Comparison of ENCODE assay signal across 8 cellular contexts in the genomic region with DNA sequence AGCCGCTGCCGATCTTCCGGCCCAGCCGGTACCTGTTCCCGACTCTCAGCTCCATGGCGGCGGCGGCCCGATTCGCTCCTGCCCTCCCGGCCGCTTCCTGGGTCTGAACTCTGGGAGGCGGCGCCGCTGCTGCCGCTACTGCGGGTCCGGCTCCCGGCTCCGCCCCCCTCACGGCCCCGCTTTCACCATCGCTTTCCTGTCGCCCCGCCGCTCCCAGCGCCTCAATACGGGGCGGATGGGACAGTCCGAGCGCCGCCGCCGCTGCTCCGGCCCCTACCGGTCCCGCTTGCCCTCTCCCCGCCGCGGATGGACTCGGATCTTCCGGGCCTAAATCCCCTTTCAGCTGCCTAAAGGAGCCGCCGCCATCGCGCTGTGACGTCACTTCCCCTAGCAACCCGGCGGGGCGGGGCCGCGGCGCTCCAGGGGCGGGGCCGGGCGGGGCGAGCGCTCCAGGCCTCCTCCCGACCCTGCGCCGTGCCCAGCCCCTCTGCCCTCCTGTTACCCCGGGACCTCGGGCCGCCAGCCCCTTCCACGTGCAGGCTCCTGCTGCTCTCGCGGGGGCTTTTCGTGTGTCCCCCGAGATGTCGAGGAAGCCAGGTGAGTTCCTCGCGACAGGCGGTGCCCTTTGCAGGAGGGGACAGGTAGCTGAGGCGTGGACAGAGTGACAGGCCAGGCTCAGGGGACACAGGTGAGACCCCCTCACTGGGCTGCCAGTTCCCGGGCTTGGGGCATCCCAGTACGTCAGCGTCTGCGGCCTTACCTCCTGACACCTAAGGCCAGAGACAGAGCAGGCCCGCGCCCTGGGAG. TPM values are rescaled to one million over a fixed set of nuclear protein-coding genes. Genes with fewer than 3 reads are reported as not detected.
DNase-seq lines count a peak whose midpoint lies in the region; ATAC-seq and TF ChIP-seq lines count a peak whose summit lies in the region.

A gene (minus strand): TSS at position 374 of the 807 bp plus-strand sequence. CDS start 319 bp downstream, at position 55.

- H2BK15ac ChIP-seq in IMR-90 (ENCODE audit: low read depth, low read length): peak within 1 kb of the TSS; percentile 34; the same call in 1 of the 3 replicates

- no peak within 1 kb of the TSS; the same call in 1 of the 2 replicates for H3K56ac ChIP-seq in IMR-90 (ENCODE audit: extremely low read depth, insufficient read depth, low read length)

- H4K8ac ChIP-seq in IMR-90 (ENCODE audit: low read depth in 2 of 2, low read length in 2 of 2): peak within 1 kb of the TSS; percentile 85 to 95

- H3K9me1 ChIP-seq in IMR-90 (ENCODE audit: insufficient read depth, low read length): peaks cover 24% of the 10 kb centered on the region

- peak within 1 kb of the TSS; percentile 93 for H3K4ac ChIP-seq in IMR-90 (ENCODE audit: low read depth, low read length)

- H2BK120ac ChIP-seq in IMR-90 (ENCODE audit: low read depth, low read length): peak within 1 kb of the TSS; percentile 60

- POLR2A ChIA-PET in IMR-90 (lab: Charles Lee; ENCODE audit: unreplicated experiment) (interaction anchor here (0.9 to 1.5 kb wide), 2 partner anchors 19 to 22 kb away, joined by 3 to 4 read pairs; no protein-coding TSS in a partner anchor), OCI-LY7 (lab: Charles Lee) (interaction anchor here (1.2 to 1.3 kb wide), 2 partner anchors 8 to 25 kb away, joined by 3 read pairs; no protein-coding TSS in a partner anchor)

- peak within 1 kb of the TSS; percentile 98 for H2AK9ac ChIP-seq in IMR-90 (replicated peaks; ENCODE audit: low read depth, low read length, poor library complexity)

- no peaks in the 10 kb centered on the region for H3K9me2 ChIP-seq in OCI-LY7 (ENCODE audit: insufficient read depth, low read length)

- H3K23ac ChIP-seq in IMR-90 (ENCODE audit: low read depth, low read length): peak within 1 kb of the TSS; percentile 77

- H4K91ac ChIP-seq in IMR-90 (ENCODE audit: insufficient read depth, low read depth, low read length): peak within 1 kb of the TSS; percentile 84

- H3K79me2 ChIP-seq in OCI-LY7 (ENCODE audit: insufficient read depth, low read depth, low read length): peaks cover 45% of the 10 kb centered on the region

- H3K79me1 ChIP-seq in IMR-90 (ENCODE audit: low read depth in 1 of 2, low read length in 2 of 2): peaks cover 4 to 41% of the 10 kb centered on the region in 2 experiments

- H3K4me3 ChIP-seq in IMR-90 (ENCODE audit: insufficient read depth, low read depth, low read length) (peak within 1 kb of the TSS; percentile 99), OCI-LY7 (ENCODE audit: low read depth, low read length, poor library complexity, severe bottlenecking) (peak within 1 kb of the TSS; percentile 90)

- H3K4me2 ChIP-seq in IMR-90 (ENCODE audit: low read depth, low read length) (peak within 1 kb of the TSS; percentile 99), OCI-LY7 (ENCODE audit: low read length) (peak within 1 kb of the TSS; percentile 81)

- DNase-seq in COR-L47 (lab: John Stamatoyannopoulos, UW): peak; percentile 81
- DNase-seq in IMR-90: peak; percentile 74
- DNase-seq in OCI-LY7 (ENCODE audit: low spot score): peak; percentile 95
- peak; percentile 91 for DNase-seq in activated T-cell treated with anti-CD3 and anti-CD28 coated beads for 1 hour (ENCODE audit: low read depth)
- DNase-seq in epidermal melanocyte (ENCODE audit: insufficient read length, low spot score): peak; percentile 95
- DNase-seq in middle frontal gyrus (ENCODE audit: extremely low spot score, low spot score): peak; percentile 78
- DNase-seq in stimulated activated CD8-positive, alpha-beta memory T cell treated with anti-CD3 and anti-CD28 coated beads, Interleukin-2, amount 100 ng/mL, for 1 hour (ENCODE audit: low read depth in 2 of 2): peak; percentile 89 to 90

- peak; percentile 81 for ATAC-seq in GM21423 (IDR thresholded peaks at IDR 0.05; ENCODE audit: unreplicated experiment)
- peak; percentile 93 for ATAC-seq in IMR-90 (ENCODE audit: low read depth)

- H3K9ac ChIP-seq in IMR-90 (ENCODE audit: low read depth, low read length): peak within 1 kb of the TSS; percentile 96

- H3K4me1 ChIP-seq in IMR-90 (ENCODE audit: control insufficient read depth, insufficient read depth, low read length) (peaks cover 24% of the 10 kb centered on the region), OCI-LY7 (ENCODE audit: insufficient read depth, low read length, poor library complexity, severe bottlenecking) (peaks cover 17% of the 10 kb centered on the region)

- TF ChIP-seq RAD21 in IMR-90 (IDR thresholded peaks at IDR 0.05; ENCODE audit: low read length): no peak

- H3K9me3 ChIP-seq in IMR-90 (ENCODE audit: control insufficient read depth, insufficient read depth, low read length) (no peaks in the 10 kb centered on the region), OCI-LY7 (ENCODE audit: low read length) (no peaks in the 10 kb centered on the region)

- peaks cover 24% of the 10 kb centered on the region for H3K36me3 ChIP-seq in IMR-90 (ENCODE audit: control insufficient read depth, insufficient read depth, low read length)
- peaks cover 36% of the 10 kb centered on the region for H3K36me3 ChIP-seq in OCI-LY7 (ENCODE audit: insufficient read depth, low read length)

- peak within 1 kb of the TSS; percentile 89 for H2AK5ac ChIP-seq in IMR-90 (ENCODE audit: low read depth, low read length)

- peak within 1 kb of the TSS; percentile 89 for H4K5ac ChIP-seq in IMR-90 (ENCODE audit: low read depth, low read length)

- H4K20me1 ChIP-seq in IMR-90 (ENCODE audit: insufficient read depth, low read length): peaks cover 42% of the 10 kb centered on the region
- peaks cover 17% of the 10 kb centered on the region for H4K20me1 ChIP-seq in OCI-LY7 (ENCODE audit: insufficient read depth, low read length)

- intact Hi-C loops in IMR-90 (cut with micrococcal nuclease): no loop called here
- intact Hi-C loops in OCI-LY7 (cut with micrococcal nuclease; ENCODE audit: unreplicated experiment): loop anchor here (1.0 kb wide), 1 partner anchor 19 kb away; no protein-coding TSS in a partner anchor

- peak; percentile 90 for TF ChIP-seq POLR2A in IMR-90 (IDR thresholded peaks at IDR 0.05; ENCODE audit: low read depth, low read length)

- WGBS in IMR-90 (ENCODE audit: extremely low coverage in 2 of 2, insufficient read length in 1 of 2), 2 experiments: 0% methylated on average over 30 of the region's 80 CpGs; no CpG with 5 or more reads in 1 of the 2 experiments

- H3K27ac ChIP-seq in IMR-90 (ENCODE audit: insufficient read depth, low read length): peak within 1 kb of the TSS; percentile 96
- H3K27ac ChIP-seq in OCI-LY7 (ENCODE audit: low read depth, low read length, poor library complexity, severe bottlenecking): peak within 1 kb of the TSS; percentile 60

- in situ Hi-C loops in IMR-90 (cut with MboI; ENCODE audit: low sequenced_read_pairs): no loop called here

- H2AFZ ChIP-seq in IMR-90 (replicated peaks; ENCODE audit: low read length, poor library complexity) (peak within 1 kb of the TSS; percentile 98), OCI-LY7 (ENCODE audit: low read length) (peak within 1 kb of the TSS; percentile 55; the same call in 1 of the 2 replicates)

- peak within 1 kb of the TSS; percentile 77 for H3K18ac ChIP-seq in IMR-90 (ENCODE audit: low read depth, low read length)

- no TSS peak for BruUV-seq in IMR-90 (replicated peaks; lab: Mats Ljungman, UMichigan)
- no TSS peak for BruUV-seq in OCI-LY7 (replicated peaks; lab: Mats Ljungman, UMichigan)

- dilution Hi-C loops in IMR-90 (cut with HindIII; ENCODE audit: low sequenced_read_pairs, unreplicated experiment): no loop called here

- H3K27me3 ChIP-seq in IMR-90 (ENCODE audit: control insufficient read depth, insufficient read depth, low read length): no peaks in the 10 kb centered on the region

- H3K14ac ChIP-seq in IMR-90 (replicated peaks; ENCODE audit: low read depth, low read length): peak within 1 kb of the TSS; percentile 93

- TF ChIP-seq CTCF in IMR-90 (conservative IDR thresholded peaks at IDR 0.05; ENCODE audit: low read depth, low read length) (no peak), OCI-LY7 (conservative IDR thresholded peaks at IDR 0.05; ENCODE audit: low read length) (no peak)

- CTCF ChIA-PET in IMR-90 (lab: Yijun Ruan, JAX) (no interaction called here), OCI-LY7 (lab: Charles Lee; ENCODE audit: unreplicated experiment) (interaction anchor here (0.6 kb wide), 1 partner anchor 142 kb away, joined by 4 read pairs; no protein-coding TSS in a partner anchor)

- peak within 1 kb of the TSS; percentile 100 for H2BK5ac ChIP-seq in IMR-90 (ENCODE audit: low read depth, low read length, poor library complexity, severe bottlenecking)

- no peak within 1 kb of the TSS for H2BK20ac ChIP-seq in IMR-90 (ENCODE audit: low read depth, low read length)

TF ChIP-seq in IMR-90, 13 proteins besides CTCF, POLR2A, EP300 and RAD21 (continues in another document):
- TF ChIP-seq CHD1 (IDR thresholded peaks at IDR 0.05; ENCODE audit: low read depth, low read length) (no peak), NFE2L2 (IDR thresholded peaks at IDR 0.05; ENCODE audit: low read depth, low read length) (no peak), RCOR1 (IDR thresholded peaks at IDR 0.05; ENCODE audit: insufficient replicate concordance, low read length) (no peak), MAFK (IDR thresholded peaks at IDR 0.05; ENCODE audit: low read depth, low read length) (no peak), BHLHE40 (IDR thresholded peaks at IDR 0.05; ENCODE audit: low read depth, low read length) (no peak), MAZ (IDR thresholded peaks at IDR 0.05; ENCODE audit: borderline replicate concordance, low read depth, low read length) (peak; percentile 81; the same call in 1 of the 2 replicates), SMC3 (IDR thresholded peaks at IDR 0.05; ENCODE audit: low read depth, low read length) (no peak), CEBPB (IDR thresholded peaks at IDR 0.05; ENCODE audit: low read depth, low read length) (no peak), RFX5 (IDR thresholded peaks at IDR 0.05; ENCODE audit: low read depth, low read length) (peak; percentile 64; the same call in 1 of the 2 replicates)
- TF ChIP-seq, protein P1, sequence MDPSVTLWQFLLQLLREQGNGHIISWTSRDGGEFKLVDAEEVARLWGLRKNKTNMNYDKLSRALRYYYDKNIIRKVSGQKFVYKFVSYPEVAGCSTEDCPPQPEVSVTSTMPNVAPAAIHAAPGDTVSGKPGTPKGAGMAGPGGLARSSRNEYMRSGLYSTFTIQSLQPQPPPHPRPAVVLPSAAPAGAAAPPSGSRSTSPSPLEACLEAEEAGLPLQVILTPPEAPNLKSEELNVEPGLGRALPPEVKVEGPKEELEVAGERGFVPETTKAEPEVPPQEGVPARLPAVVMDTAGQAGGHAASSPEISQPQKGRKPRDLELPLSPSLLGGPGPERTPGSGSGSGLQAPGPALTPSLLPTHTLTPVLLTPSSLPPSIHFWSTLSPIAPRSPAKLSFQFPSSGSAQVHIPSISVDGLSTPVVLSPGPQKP (IDR thresholded peaks at IDR 0.05; ENCODE audit: borderline replicate concordance, low read depth, low read length): no peak

RNA-seq across cellular contexts. Expression of the gene that starts here (rescaled TPM):
- total RNA-seq in IMR-90 (2012; rRNA removed) (38.3 and 47.1 TPM in 2 replicates), OCI-LY7 (2022) (170 and 181 TPM in 2 replicates)
- polyA plus RNA-seq in IMR-90 (2012; rRNA removed): 144 and 186 TPM in 2 replicates
- polyA plus RNA-seq in IMR-90 (2012; cell fraction: cytosol; rRNA removed): 131 and 159 TPM in 2 replicates
- 373 and 817 TPM in 2 replicates for polyA plus RNA-seq in IMR-90 (2012; cell fraction: nucleus; rRNA removed; ENCODE audit: low replicate concordance)
- total RNA-seq in OCI-LY7 (2014; rRNA removed; shearing (Covaris generic)): 39.7 and 53.0 TPM in 2 replicates

Comparison
In these comparisons a context has a peak if more than half of its experiments do, and no peak if none do; other contexts are left out.
1. Peak in every context shown above with its lines: DNase-seq, ATAC-seq, H3K4me3 ChIP-seq and H3K27ac ChIP-seq.